ENCODE assay signal across 9 cellular contexts in the genomic region with DNA sequence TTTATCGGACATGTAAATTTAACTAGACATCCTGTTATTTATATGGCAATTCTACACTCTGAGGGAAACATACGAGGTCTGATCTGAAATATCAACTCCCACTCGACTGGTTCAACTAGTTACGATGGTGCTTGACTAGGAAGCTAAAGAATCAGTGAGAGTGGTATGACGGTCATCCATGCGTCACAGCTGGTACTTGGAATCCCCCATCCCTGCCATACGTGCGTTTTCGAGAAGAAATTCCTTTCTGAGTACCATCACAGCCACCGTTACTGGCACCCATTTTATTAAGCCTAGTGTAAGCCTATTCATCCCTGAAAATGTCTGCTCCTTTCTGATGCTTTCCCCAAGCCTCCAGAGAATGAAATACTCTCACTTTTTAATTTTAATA. TPM values are rescaled to one million over a fixed set of nuclear protein-coding genes. Genes with fewer than 3 reads are reported as not detected.
A peak's percentile ranks its signal among the peaks of the same experiment; 100 is the strongest.
DNase-seq lines count a peak whose midpoint lies in the region; ATAC-seq and TF ChIP-seq lines count a peak whose summit lies in the region.
"Had no signal": no experiment of that assay in that cellular context is flagged by ENCODE, and none has a peak within 500 bp of the region (broad histone marks: within the 10 kb centered on the region; RNA-seq: fewer than 3 reads in every experiment).

No MANE protein-coding gene starts in this region.

- H3K27ac Mint-ChIP-seq in glutamatergic neuron (ENCODE audit: unreplicated experiment): peak overlapping the region; percentile 33

- DNase-seq in NCI-H2107 treated with DMSO at 0.1 percent for 48 hours (lab: John Stamatoyannopoulos, UW; ENCODE audit: unreplicated experiment) (peak; percentile 50), NCI-H2107 (lab: John Stamatoyannopoulos, UW) (no peak), NCI-H748 (lab: John Stamatoyannopoulos, UW; ENCODE audit: unreplicated experiment) (peak; percentile 74), glutamatergic neuron (no peak), sigmoid colon (no peak), Kasumi-1 (lab: John Stamatoyannopoulos, UW) (no peak)
- DNase-seq in activated naive CD4-positive, alpha-beta T cell treated with Interleukin-2 at 50 U/mL for 16 hours: peak; percentile 35

- peaks cover 0 to 5% (median 0%) of the 10 kb centered on the region in 4 donors for H3K4me1 ChIP-seq in sigmoid colon

- no peaks in the 10 kb centered on the region for H3K27me3 Mint-ChIP-seq in glutamatergic neuron (ENCODE audit: unreplicated experiment)

- ATAC-seq in GM19467 (IDR thresholded peaks at IDR 0.05; ENCODE audit: unreplicated experiment): no peak

- peak overlapping the region; percentile 72 for H3K4me3 Mint-ChIP-seq in glutamatergic neuron (ENCODE audit: unreplicated experiment)

- TF ChIP-seq CTCF in glutamatergic neuron (IDR thresholded peaks at IDR 0.05; ENCODE audit: partially characterized antibody, unreplicated experiment) (no peak), sigmoid colon (IDR thresholded peaks at IDR 0.05) (no peak)

- no peaks in the 10 kb centered on the region for H3K36me3 Mint-ChIP-seq in glutamatergic neuron (ENCODE audit: unreplicated experiment)

- H3K9me3 ChIP-seq in sigmoid colon: no peaks in the 10 kb centered on the region

- H3K36me3 ChIP-seq in sigmoid colon: peaks cover 0 to 8% (median 0%) of the 10 kb centered on the region in 4 donors

- H3K9me3 Mint-ChIP-seq in glutamatergic neuron (ENCODE audit: unreplicated experiment): no peaks in the 10 kb centered on the region

- 0 to 1% methylated on average over 10 of the region's 10 CpGs for WGBS in sigmoid colon, 2 donors

- no peaks in the 10 kb centered on the region for H3K4me1 Mint-ChIP-seq in glutamatergic neuron (ENCODE audit: low read depth, unreplicated experiment)

- intact Hi-C loops in sigmoid colon (cut with DNase I): loop anchor here (5.0 to 10.0 kb wide), 2 partner anchors 159 to 341 kb away; partner anchors contain the start of gene PIR

- H3K27me3 ChIP-seq in sigmoid colon: no peaks in the 10 kb centered on the region

- TF ChIP-seq POLR2A in sigmoid colon (IDR thresholded peaks at IDR 0.05): no peak

- peak overlapping the region; percentile 54 to 78 (median 61) for H3K27ac ChIP-seq in sigmoid colon

- peak overlapping the region; percentile 6 to 78 (median 73) for H3K4me3 ChIP-seq in sigmoid colon

- TF ChIP-seq EP300 in sigmoid colon (IDR thresholded peaks at IDR 0.05): no peak

RNA-seq across cellular contexts. Expression of gene PIGA, which starts 0.7 kb away (rescaled TPM):
- total RNA-seq in glutamatergic neuron (ENCODE audit: unreplicated experiment): 11.3 TPM
- 1 to 10 TPM; 3.9 to 8.0 (median 6.1) TPM for total RNA-seq in sigmoid colon
- polyA plus RNA-seq in sigmoid colon: 1 to 10 TPM; 8.0 to 9.5 (median 9.0) TPM

RNA-seq across cellular contexts. Expression of gene ASB11, which starts 20.6 kb away (rescaled TPM):
- total RNA-seq in glutamatergic neuron (ENCODE audit: unreplicated experiment) (not detected), sigmoid colon (not detected)
- polyA plus RNA-seq in sigmoid colon: under 1 TPM in 2 of 3 donors, not detected in 1; 0.16 to 0.60 TPM
- polyA plus RNA-seq: esophagus had no signal

RNA-seq across cellular contexts. Expression of gene VEGFD, which starts 48.2 kb away (rescaled TPM):
- total RNA-seq in glutamatergic neuron (ENCODE audit: unreplicated experiment): 0.20 TPM
- total RNA-seq in sigmoid colon: 10 to 100 TPM in 1 of 4 donors, 1 to 10 TPM in 1, under 1 TPM in 2; 0.81 to 11.4 (median 4.8) TPM
- 1 to 10 TPM in 1 of 3 donors, under 1 TPM in 1, not detected in 1; 0.41 to 4.8 TPM for polyA plus RNA-seq in sigmoid colon

Comparison
In these comparisons a context has a peak if more than half of its experiments do, and no peak if none do; other contexts are left out.
1. DNase-seq: peak in NCI-H2107 treated with DMSO at 0.1 percent for 48 hours (single experiment), NCI-H748 (single experiment) and activated naive CD4-positive, alpha-beta T cell treated with Interleukin-2 at 50 U/mL for 16 hours (single experiment); none in NCI-H2107 (single experiment), glutamatergic neuron (single experiment), sigmoid colon (single experiment) and Kasumi-1 (0 of 2).